8 cellular contexts compared by ENCODE assay signal in genomic region chr10:17214991-17215781, GRCh38. TPM values are rescaled to one million over a fixed set of nuclear protein-coding genes. Genes with fewer than 3 reads are reported as not detected.
DNase-seq lines count a peak whose midpoint lies in the region; ATAC-seq and TF ChIP-seq lines count a peak whose summit lies in the region.

No MANE protein-coding gene starts in this region.

- no peak for DNase-seq in activated T-cell treated with anti-CD3 and anti-CD28 coated beads, Interleukin-2, amount 50 U/mL, for 24 hours
- DNase-seq in activated T-cell treated with anti-CD3 and anti-CD28 coated beads for 4 hours: no peak
- DNase-seq in activated CD8-positive, alpha-beta T cell treated with anti-CD3 and anti-CD28 coated beads, Interleukin-2, amount 10 ng/mL, durations not matched to agents 7 days and 5 days: no peak
- no peak for DNase-seq in right atrium auricular region (ENCODE audit: low spot score)
- no peak for DNase-seq in upper lobe of left lung
- no peak for DNase-seq in SKM-1 (lab: John Stamatoyannopoulos, UW; ENCODE audit: unreplicated experiment)
- DNase-seq in WERI-Rb-1: no peak

- TF ChIP-seq POLR2A in upper lobe of left lung (IDR thresholded peaks at IDR 0.05): no peak

- peak overlapping the region; percentile 63 to 83 for H3K27ac ChIP-seq in right atrium auricular region
- peak overlapping the region; percentile 70 to 86 (median 78) for H3K27ac ChIP-seq in upper lobe of left lung
- H3K27ac ChIP-seq in WERI-Rb-1: no peak overlapping the region

- no peak for ATAC-seq in activated CD8-positive, alpha-beta T cell treated with anti-CD3 and anti-CD28 coated beads, Interleukin-2, amount 10 ng/mL, durations not matched to agents 7 days and 5 days
- ATAC-seq in upper lobe of left lung (ENCODE audit: low FRiP score in 2 of 2) (peak in 1 of 2 donors; percentile 63), GM21529 (IDR thresholded peaks at IDR 0.05; ENCODE audit: unreplicated experiment) (no peak)

- H3K27me3 Mint-ChIP-seq in activated T-cell treated with anti-CD3 and anti-CD28 coated beads, Interleukin-2, amount 50 U/mL, for 24 hours: no peaks in the 10 kb centered on the region
- H3K27me3 Mint-ChIP-seq in activated CD8-positive, alpha-beta T cell treated with anti-CD3 and anti-CD28 coated beads, Interleukin-2, amount 10 ng/mL, durations not matched to agents 7 days and 5 days (ENCODE audit: low read depth): no peaks in the 10 kb centered on the region

- peak overlapping the region; percentile 92 for H3K27ac Mint-ChIP-seq in activated T-cell treated with anti-CD3 and anti-CD28 coated beads, Interleukin-2, amount 50 U/mL, for 24 hours
- peak overlapping the region; percentile 54 for H3K27ac Mint-ChIP-seq in activated CD8-positive, alpha-beta T cell treated with anti-CD3 and anti-CD28 coated beads, Interleukin-2, amount 10 ng/mL, durations not matched to agents 7 days and 5 days

- CTCF ChIA-PET in activated CD8-positive, alpha-beta T cell treated with anti-CD3 and anti-CD28 coated beads, Interleukin-2, amount 10 ng/mL, durations not matched to agents 7 days and 5 days (lab: Charles Lee): interaction anchor here (1.7 to 2.7 kb wide), 4 partner anchors 9 to 18 kb away, joined by 5 to 35 read pairs (median 12); partner anchors contain the start of genes TRDMT1 and VIM

- TF ChIP-seq CTCF in right atrium auricular region (IDR thresholded peaks at IDR 0.05): no peak
- no peak for TF ChIP-seq CTCF in upper lobe of left lung (IDR thresholded peaks at IDR 0.05)
- TF ChIP-seq CTCF in WERI-Rb-1 (IDR thresholded peaks at IDR 0.05; ENCODE audit: low read depth, low read length): no peak

- H3K36me3 ChIP-seq in right atrium auricular region (no peaks in the 10 kb centered on the region), upper lobe of left lung (no peaks in the 10 kb centered on the region), WERI-Rb-1 (no peaks in the 10 kb centered on the region)

- no peaks in the 10 kb centered on the region for H3K9me3 Mint-ChIP-seq in activated T-cell treated with anti-CD3 and anti-CD28 coated beads, Interleukin-2, amount 50 U/mL, for 24 hours
- no peaks in the 10 kb centered on the region for H3K9me3 Mint-ChIP-seq in activated CD8-positive, alpha-beta T cell treated with anti-CD3 and anti-CD28 coated beads, Interleukin-2, amount 10 ng/mL, durations not matched to agents 7 days and 5 days (ENCODE audit: insufficient read depth)

- WGBS in upper lobe of left lung, 2 donors: 75 to 78% methylated on average over 8 of the region's 8 CpGs

- H3K36me3 Mint-ChIP-seq in activated T-cell treated with anti-CD3 and anti-CD28 coated beads, Interleukin-2, amount 50 U/mL, for 24 hours (ENCODE audit: low read depth): peaks cover 2% of the 10 kb centered on the region
- peaks cover 37% of the 10 kb centered on the region for H3K36me3 Mint-ChIP-seq in activated CD8-positive, alpha-beta T cell treated with anti-CD3 and anti-CD28 coated beads, Interleukin-2, amount 10 ng/mL, durations not matched to agents 7 days and 5 days (ENCODE audit: low read depth)

- H3K4me1 Mint-ChIP-seq in activated T-cell treated with anti-CD3 and anti-CD28 coated beads, Interleukin-2, amount 50 U/mL, for 24 hours (ENCODE audit: low read depth): peaks cover 48% of the 10 kb centered on the region
- H3K4me1 Mint-ChIP-seq in activated CD8-positive, alpha-beta T cell treated with anti-CD3 and anti-CD28 coated beads, Interleukin-2, amount 10 ng/mL, durations not matched to agents 7 days and 5 days (ENCODE audit: low read depth): peaks cover 47% of the 10 kb centered on the region

- no peaks in the 10 kb centered on the region for H3K9me3 ChIP-seq in right atrium auricular region
- H3K9me3 ChIP-seq in upper lobe of left lung: no peaks in the 10 kb centered on the region
- no peaks in the 10 kb centered on the region for H3K9me3 ChIP-seq in WERI-Rb-1 (ENCODE audit: severe bottlenecking)

- H3K4me1 ChIP-seq in right atrium auricular region (peaks cover 0 to 16% of the 10 kb centered on the region in 2 donors), upper lobe of left lung (peaks cover 16 to 28% (median 25%) of the 10 kb centered on the region in 4 donors)

- H3K4me3 Mint-ChIP-seq in activated T-cell treated with anti-CD3 and anti-CD28 coated beads, Interleukin-2, amount 50 U/mL, for 24 hours: no peak overlapping the region
- peak overlapping the region; percentile 37 for H3K4me3 Mint-ChIP-seq in activated CD8-positive, alpha-beta T cell treated with anti-CD3 and anti-CD28 coated beads, Interleukin-2, amount 10 ng/mL, durations not matched to agents 7 days and 5 days

- H3K4me3 ChIP-seq in right atrium auricular region: no peak overlapping the region
- no peak overlapping the region for H3K4me3 ChIP-seq in upper lobe of left lung
- no peak overlapping the region for H3K4me3 ChIP-seq in WERI-Rb-1 (ENCODE audit: low read depth, low read length)

- H3K27me3 ChIP-seq in right atrium auricular region (no peaks in the 10 kb centered on the region), upper lobe of left lung (no peaks in the 10 kb centered on the region), WERI-Rb-1 (ENCODE audit: insufficient read depth, low read depth, severe bottlenecking) (no peaks in the 10 kb centered on the region)

- TF ChIP-seq EP300 in upper lobe of left lung (IDR thresholded peaks at IDR 0.05): no peak

- POLR2A ChIA-PET in activated CD8-positive, alpha-beta T cell treated with anti-CD3 and anti-CD28 coated beads, Interleukin-2, amount 10 ng/mL, durations not matched to agents 7 days and 5 days (lab: Charles Lee): interaction anchor here (0.6 to 2.9 kb wide), 4 partner anchors 9 to 498 kb away, joined by 4 to 74 read pairs (median 9); partner anchors contain the start of genes TRDMT1 and VIM

RNA-seq across cellular contexts. Expression of gene VIM, which starts 12.9 kb away (rescaled TPM):
- 1,000 to 10,000 TPM; 2,550 to 2,568 TPM for total RNA-seq in activated CD8-positive, alpha-beta T cell treated with anti-CD3 and anti-CD28 coated beads, Interleukin-2, amount 10 ng/mL, durations not matched to agents 7 days and 5 days
- total RNA-seq in right atrium auricular region (1,000 to 10,000 TPM; 1,022 to 1,600 TPM), upper lobe of left lung (1,000 to 10,000 TPM in 5 of 6 donors, 100 to 1,000 TPM in 1; 999 to 2,711 (median 1,731) TPM)

RNA-seq across cellular contexts. Expression of gene TRDMT1, which starts 13.7 kb away (rescaled TPM):
- 10 to 100 TPM; 11.6 to 13.6 TPM for total RNA-seq in activated CD8-positive, alpha-beta T cell treated with anti-CD3 and anti-CD28 coated beads, Interleukin-2, amount 10 ng/mL, durations not matched to agents 7 days and 5 days
- 1 to 10 TPM; 3.8 to 5.0 TPM for total RNA-seq in right atrium auricular region
- total RNA-seq in upper lobe of left lung: 10 to 100 TPM in 2 of 6 donors, 1 to 10 TPM in 4; 5.8 to 22.0 (median 7.4) TPM
